Comparison of ENCODE assay signal across 1 cellular context in the genomic region with DNA sequence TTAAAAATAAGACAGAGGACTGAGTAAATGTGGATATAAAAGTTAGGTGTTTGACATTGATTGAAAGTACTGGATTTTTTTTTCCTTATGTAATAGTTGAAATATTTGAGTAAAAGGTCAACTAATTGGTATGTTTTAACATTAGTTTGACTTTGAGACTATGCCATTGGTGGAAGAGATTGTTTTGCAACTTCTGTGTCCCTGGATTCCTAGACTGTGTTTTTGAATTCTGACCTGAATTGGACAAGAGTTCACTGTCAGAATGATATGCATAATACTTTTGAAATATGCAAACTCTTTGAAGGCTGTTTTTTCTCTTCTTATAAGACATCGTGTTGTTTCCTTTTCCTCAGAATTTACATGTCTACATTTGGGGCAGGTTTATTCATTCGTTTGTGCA.
TF ChIP-seq lines count a peak whose summit lies in the region.

No MANE protein-coding gene starts in this region.

TF ChIP-seq in GM23338, 12 proteins besides CTCF, POLR2A, EP300 and RAD21 (continued from another document):
- TF ChIP-seq, protein P1, sequence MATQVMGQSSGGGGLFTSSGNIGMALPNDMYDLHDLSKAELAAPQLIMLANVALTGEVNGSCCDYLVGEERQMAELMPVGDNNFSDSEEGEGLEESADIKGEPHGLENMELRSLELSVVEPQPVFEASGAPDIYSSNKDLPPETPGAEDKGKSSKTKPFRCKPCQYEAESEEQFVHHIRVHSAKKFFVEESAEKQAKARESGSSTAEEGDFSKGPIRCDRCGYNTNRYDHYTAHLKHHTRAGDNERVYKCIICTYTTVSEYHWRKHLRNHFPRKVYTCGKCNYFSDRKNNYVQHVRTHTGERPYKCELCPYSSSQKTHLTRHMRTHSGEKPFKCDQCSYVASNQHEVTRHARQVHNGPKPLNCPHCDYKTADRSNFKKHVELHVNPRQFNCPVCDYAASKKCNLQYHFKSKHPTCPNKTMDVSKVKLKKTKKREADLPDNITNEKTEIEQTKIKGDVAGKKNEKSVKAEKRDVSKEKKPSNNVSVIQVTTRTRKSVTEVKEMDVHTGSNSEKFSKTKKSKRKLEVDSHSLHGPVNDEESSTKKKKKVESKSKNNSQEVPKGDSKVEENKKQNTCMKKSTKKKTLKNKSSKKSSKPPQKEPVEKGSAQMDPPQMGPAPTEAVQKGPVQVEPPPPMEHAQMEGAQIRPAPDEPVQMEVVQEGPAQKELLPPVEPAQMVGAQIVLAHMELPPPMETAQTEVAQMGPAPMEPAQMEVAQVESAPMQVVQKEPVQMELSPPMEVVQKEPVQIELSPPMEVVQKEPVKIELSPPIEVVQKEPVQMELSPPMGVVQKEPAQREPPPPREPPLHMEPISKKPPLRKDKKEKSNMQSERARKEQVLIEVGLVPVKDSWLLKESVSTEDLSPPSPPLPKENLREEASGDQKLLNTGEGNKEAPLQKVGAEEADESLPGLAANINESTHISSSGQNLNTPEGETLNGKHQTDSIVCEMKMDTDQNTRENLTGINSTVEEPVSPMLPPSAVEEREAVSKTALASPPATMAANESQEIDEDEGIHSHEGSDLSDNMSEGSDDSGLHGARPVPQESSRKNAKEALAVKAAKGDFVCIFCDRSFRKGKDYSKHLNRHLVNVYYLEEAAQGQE (IDR thresholded peaks at IDR 0.05; ENCODE audit: unreplicated experiment) = no peak
- TF ChIP-seq ZNF462 (CRISPR knock-in tag; IDR thresholded peaks at IDR 0.05) = no peak
- no peak for TF ChIP-seq JUNB (IDR thresholded peaks at IDR 0.05; ENCODE audit: unreplicated experiment)
- TF ChIP-seq NANOG (IDR thresholded peaks at IDR 0.05; ENCODE audit: borderline replicate concordance) = no peak
